ENCODE assay signal across 10 cellular contexts in the genomic region with DNA sequence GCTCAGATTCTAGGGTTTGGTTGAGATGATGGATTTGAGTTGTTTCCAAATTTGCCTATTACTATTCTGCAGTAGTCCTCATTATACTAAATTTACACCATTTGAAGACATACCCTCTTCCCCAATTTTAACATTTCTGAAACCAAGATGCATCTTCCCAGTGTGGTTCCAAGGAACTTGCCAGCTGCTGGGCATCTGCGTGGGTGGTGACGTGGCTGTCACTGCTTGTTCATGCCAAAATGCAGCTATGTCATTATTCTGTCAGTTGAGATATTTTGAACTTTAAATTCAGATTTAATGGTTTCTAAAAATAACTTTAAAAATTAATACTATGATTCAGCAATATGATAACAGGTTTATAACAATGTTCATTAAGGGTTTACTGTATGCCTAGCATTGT. TPM values are rescaled to one million over a fixed set of nuclear protein-coding genes. Genes with fewer than 3 reads are reported as not detected.
DNase-seq lines count a peak whose midpoint lies in the region; ATAC-seq, FAIRE-seq and TF ChIP-seq lines count a peak whose summit lies in the region.
"Had no signal": no experiment of that assay in that cellular context is flagged by ENCODE, and none has a peak within 500 bp of the region (broad histone marks: within the 10 kb centered on the region; RNA-seq: fewer than 3 reads in every experiment).

No MANE protein-coding gene starts in this region.

- H3K36me3 ChIP-seq in left ventricle myocardium inferior (peaks cover 29% of the 10 kb centered on the region), astrocyte (ENCODE audit: insufficient read depth, low read length) (no peaks in the 10 kb centered on the region), mesenchymal stem cell (ENCODE audit: control insufficient read depth in 1 of 2, insufficient read depth in 2 of 2, low read depth in 1 of 2, low read length in 2 of 2) (peaks cover 0 to 26% of the 10 kb centered on the region in 2 experiments), mesendoderm (ENCODE audit: control insufficient read depth, insufficient read depth, low read length) (no peaks in the 10 kb centered on the region)

- no peak overlapping the region for H3K9ac ChIP-seq in astrocyte (ENCODE audit: low read length)
- H3K9ac ChIP-seq in mesenchymal stem cell (ENCODE audit: low read length) = peak overlapping the region; percentile 85
- no peak overlapping the region for H3K9ac ChIP-seq in mesendoderm (ENCODE audit: low read length)

- H3K27me3 ChIP-seq in left ventricle myocardium inferior (ENCODE audit: low read depth) (no peaks in the 10 kb centered on the region), astrocyte (ENCODE audit: insufficient read depth, low read length) (no peaks in the 10 kb centered on the region), mesenchymal stem cell (ENCODE audit: control insufficient read depth in 1 of 2, insufficient read depth in 1 of 2, low read length in 2 of 2) (no peaks in the 10 kb centered on the region), mesendoderm (ENCODE audit: insufficient read depth, low read length, poor library complexity) (no peaks in the 10 kb centered on the region)

- H3K23ac ChIP-seq in mesenchymal stem cell (ENCODE audit: low read length in 2 of 2) = no peak overlapping the region
- H3K23ac ChIP-seq in mesendoderm (ENCODE audit: low read length) = no peak overlapping the region

- 100% methylated on average over 1 of the region's 2 CpGs for WGBS in mesenchymal stem cell
- no CpG with 5 or more reads among the region's 2 CpGs for WGBS in mesendoderm (ENCODE audit: extremely low coverage, insufficient coverage, low lambda C conversion rate)

- H3K27me3 Mint-ChIP-seq in astrocyte (ENCODE audit: low read depth, unreplicated experiment) = no peaks in the 10 kb centered on the region

- no peak overlapping the region for H4K91ac ChIP-seq in mesenchymal stem cell (ENCODE audit: low read length)

- H2BK5ac ChIP-seq in mesenchymal stem cell (ENCODE audit: low read depth, low read length, poor library complexity, severe bottlenecking) = no peak overlapping the region
- H2BK5ac ChIP-seq in mesendoderm (ENCODE audit: low read length) = no peak overlapping the region

- H2BK15ac ChIP-seq in mesenchymal stem cell (ENCODE audit: low read depth, poor library complexity, severe bottlenecking) (no peak overlapping the region), mesendoderm (replicated peaks; ENCODE audit: low read depth) (no peak overlapping the region)

- no peak overlapping the region for H3K18ac ChIP-seq in mesenchymal stem cell (ENCODE audit: low read depth in 1 of 2, low read length in 2 of 2)
- H3K18ac ChIP-seq in mesendoderm (ENCODE audit: low read length) = no peak overlapping the region

- H3K79me2 ChIP-seq in astrocyte (ENCODE audit: insufficient read depth, low read length) (no peaks in the 10 kb centered on the region), mesendoderm (ENCODE audit: control insufficient read depth, insufficient read depth, low read length) (no peaks in the 10 kb centered on the region)

- H3K14ac ChIP-seq in mesenchymal stem cell (ENCODE audit: low read length in 2 of 2) = no peak overlapping the region

- FAIRE-seq in astrocyte (lab: Jason Lieb, UNC) = no peak
- FAIRE-seq: G401.6 had no signal

- H4K5ac ChIP-seq in mesendoderm (ENCODE audit: low read length) = no peak overlapping the region

- peaks cover 29% of the 10 kb centered on the region for H3K36me3 Mint-ChIP-seq in astrocyte (ENCODE audit: low read depth, unreplicated experiment)

- H2AFZ ChIP-seq in astrocyte (ENCODE audit: low read depth, low read length) (no peak overlapping the region), mesenchymal stem cell (ENCODE audit: low read depth, low read length) (no peak overlapping the region)

- H3K56ac ChIP-seq in mesendoderm (ENCODE audit: low read length) = no peak overlapping the region

- H3K4me2 ChIP-seq in astrocyte (ENCODE audit: low read length) = peak overlapping the region; percentile 92
- no peak overlapping the region for H3K4me2 ChIP-seq in mesenchymal stem cell (ENCODE audit: low read length, poor library complexity, severe bottlenecking)
- H3K4me2 ChIP-seq in mesendoderm (ENCODE audit: low read length) = no peak overlapping the region

- H3K79me1 ChIP-seq in mesenchymal stem cell (replicated peaks; ENCODE audit: low read length, poor library complexity, severe bottlenecking) (peaks cover 2% of the 10 kb centered on the region), mesendoderm (ENCODE audit: low read length) (no peaks in the 10 kb centered on the region)

- no peak for ATAC-seq in HG03280 (IDR thresholded peaks at IDR 0.05; ENCODE audit: unreplicated experiment)
- ATAC-seq in HG03565 (IDR thresholded peaks at IDR 0.05; ENCODE audit: unreplicated experiment) = no peak

- TF ChIP-seq CTCF in left ventricle myocardium inferior (IDR thresholded peaks at IDR 0.05; ENCODE audit: borderline replicate concordance) = no peak
- no peak for TF ChIP-seq CTCF in astrocyte (IDR thresholded peaks at IDR 0.05; ENCODE audit: insufficient read depth, low read depth, low read length)

- H3K4me1 Mint-ChIP-seq in astrocyte (ENCODE audit: low read depth, unreplicated experiment) = peaks cover 3% of the 10 kb centered on the region

- H3K27ac ChIP-seq in left ventricle myocardium inferior (replicated peaks) (no peak overlapping the region), astrocyte (ENCODE audit: low read depth, low read length) (no peak overlapping the region), mesenchymal stem cell (ENCODE audit: low read length, poor library complexity, severe bottlenecking) (no peak overlapping the region), mesendoderm (ENCODE audit: low read depth, low read length) (no peak overlapping the region)

- H2BK120ac ChIP-seq in mesenchymal stem cell (ENCODE audit: low read depth, low read length) (no peak overlapping the region), mesendoderm (ENCODE audit: low read depth, low read length) (no peak overlapping the region)

- no peak overlapping the region for H3K4ac ChIP-seq in mesenchymal stem cell (ENCODE audit: low read depth in 1 of 2, low read length in 2 of 2)
- H3K4ac ChIP-seq in mesendoderm (ENCODE audit: low read depth, low read length) = no peak overlapping the region

- no peak overlapping the region for H4K8ac ChIP-seq in mesenchymal stem cell (ENCODE audit: low read length)
- no peak overlapping the region for H4K8ac ChIP-seq in mesendoderm (ENCODE audit: low read depth, low read length)

- H3K27ac Mint-ChIP-seq in astrocyte (ENCODE audit: unreplicated experiment) = no peak overlapping the region

- peak overlapping the region; percentile 85 for H3K4me3 Mint-ChIP-seq in astrocyte (ENCODE audit: unreplicated experiment)

- peaks cover 22% of the 10 kb centered on the region for H3K4me1 ChIP-seq in left ventricle myocardium inferior
- peaks cover 7% of the 10 kb centered on the region for H3K4me1 ChIP-seq in astrocyte (ENCODE audit: insufficient read depth, low read length)
- H3K4me1 ChIP-seq in mesenchymal stem cell (ENCODE audit: control insufficient read depth, insufficient read depth, low read depth, low read length) = no peaks in the 10 kb centered on the region
- peaks cover 2% of the 10 kb centered on the region for H3K4me1 ChIP-seq in mesendoderm (ENCODE audit: control insufficient read depth, low read depth, low read length)

- H3K9me3 ChIP-seq in left ventricle myocardium inferior (replicated peaks) (peaks cover 39% of the 10 kb centered on the region), astrocyte (ENCODE audit: insufficient read depth, low read depth, low read length) (peaks cover under 1% of the 10 kb centered on the region), mesenchymal stem cell (ENCODE audit: control insufficient read depth, low read length) (peaks cover 56% of the 10 kb centered on the region)

- intact Hi-C loops in left ventricle myocardium inferior (cut with micrococcal nuclease) = no loop called here
- intact Hi-C loops in cardiac septum (cut with DNase I) = no loop called here

- peaks cover 46% of the 10 kb centered on the region for H3K9me3 Mint-ChIP-seq in astrocyte (ENCODE audit: unreplicated experiment)

- no peak overlapping the region for H2BK12ac ChIP-seq in mesenchymal stem cell (ENCODE audit: low read length in 2 of 2)

- DNase-seq in left ventricle myocardium inferior (no peak), cardiac septum (ENCODE audit: low spot score) (no peak), astrocyte (ENCODE audit: low read depth) (no peak), mesenchymal stem cell (no peak), NCI-H510A treated with DMSO at 0.1 percent for 48 hours (lab: John Stamatoyannopoulos, UW) (no peak), mesendoderm (no peak)
- DNase-seq: activated effector memory CD4-positive, alpha-beta T cell treated with Interleukin-2 at 50 U/mL for 16 hours had no signal

- H4K20me1 ChIP-seq in astrocyte (ENCODE audit: insufficient read depth, low read length) = no peaks in the 10 kb centered on the region

- peak overlapping the region; percentile 85 for H3K4me3 ChIP-seq in left ventricle myocardium inferior
- peak overlapping the region; percentile 82 for H3K4me3 ChIP-seq in astrocyte (ENCODE audit: insufficient read depth, low read depth, low read length)
- H3K4me3 ChIP-seq in mesenchymal stem cell (ENCODE audit: insufficient read depth in 1 of 2, low read depth in 1 of 2, low read length in 2 of 2) = peak overlapping the region in 1 of 2 experiments; percentile 84
- no peak overlapping the region for H3K4me3 ChIP-seq in mesendoderm (ENCODE audit: low read length)

- H2AK5ac ChIP-seq in mesenchymal stem cell (ENCODE audit: low read length, severe bottlenecking) (no peak overlapping the region), mesendoderm (ENCODE audit: low read length) (no peak overlapping the region)

RNA-seq across cellular contexts. Expression of gene ZFP69, which starts 1.2 kb away (rescaled TPM):
- total RNA-seq in left ventricle myocardium inferior (1.9 TPM), cardiac septum (2.6 TPM), astrocyte (1.4 and 1.8 TPM in 2 replicates)
- polyA plus RNA-seq in mesenchymal stem cell (2013, experiment 1 of 2) = 2.0 TPM
- 1.8 TPM for polyA plus RNA-seq in mesenchymal stem cell (2013, experiment 2 of 2)
- 2.8 TPM for polyA plus RNA-seq in mesendoderm (2013, experiment 1 of 2)
- polyA plus RNA-seq in mesendoderm (2013, experiment 2 of 2) = 2.9 TPM

RNA-seq across cellular contexts. Expression of gene ZFP69B, which starts 28.0 kb away (rescaled TPM):
- 1.1 TPM for total RNA-seq in left ventricle myocardium inferior
- total RNA-seq in cardiac septum = 1.3 TPM
- 4.3 and 5.4 TPM in 2 replicates for total RNA-seq in astrocyte
- polyA plus RNA-seq in mesenchymal stem cell (2013, experiment 1 of 2) = 2.9 TPM
- polyA plus RNA-seq in mesenchymal stem cell (2013, experiment 2 of 2) = 2.5 TPM
- polyA plus RNA-seq in mesendoderm (2013, experiment 1 of 2) = 4.9 TPM
- 4.7 TPM for polyA plus RNA-seq in mesendoderm (2013, experiment 2 of 2)

RNA-seq across cellular contexts. Expression of gene EXO5, which starts 30.3 kb away (rescaled TPM):
- total RNA-seq in left ventricle myocardium inferior (3.6 TPM), cardiac septum (4.7 TPM), astrocyte (6.5 and 6.8 TPM in 2 replicates)
- polyA plus RNA-seq in mesenchymal stem cell (2013, experiment 1 of 2) = 5.1 TPM
- 4.3 TPM for polyA plus RNA-seq in mesenchymal stem cell (2013, experiment 2 of 2)
- 6.5 TPM for polyA plus RNA-seq in mesendoderm (2013, experiment 1 of 2)
- polyA plus RNA-seq in mesendoderm (2013, experiment 2 of 2) = 6.2 TPM

RNA-seq across cellular contexts. Expression of gene ZNF684, which starts 53.2 kb away (rescaled TPM):
- total RNA-seq in left ventricle myocardium inferior (7.8 TPM), cardiac septum (11.0 TPM), astrocyte (3.9 and 5.8 TPM in 2 replicates)
- 2.4 TPM for polyA plus RNA-seq in mesenchymal stem cell (2013, experiment 1 of 2)
- polyA plus RNA-seq in mesenchymal stem cell (2013, experiment 2 of 2) = 2.3 TPM
- polyA plus RNA-seq in mesendoderm (2013, experiment 1 of 2) = 3.8 TPM
- polyA plus RNA-seq in mesendoderm (2013, experiment 2 of 2) = 3.4 TPM
